In the genomic region with DNA sequence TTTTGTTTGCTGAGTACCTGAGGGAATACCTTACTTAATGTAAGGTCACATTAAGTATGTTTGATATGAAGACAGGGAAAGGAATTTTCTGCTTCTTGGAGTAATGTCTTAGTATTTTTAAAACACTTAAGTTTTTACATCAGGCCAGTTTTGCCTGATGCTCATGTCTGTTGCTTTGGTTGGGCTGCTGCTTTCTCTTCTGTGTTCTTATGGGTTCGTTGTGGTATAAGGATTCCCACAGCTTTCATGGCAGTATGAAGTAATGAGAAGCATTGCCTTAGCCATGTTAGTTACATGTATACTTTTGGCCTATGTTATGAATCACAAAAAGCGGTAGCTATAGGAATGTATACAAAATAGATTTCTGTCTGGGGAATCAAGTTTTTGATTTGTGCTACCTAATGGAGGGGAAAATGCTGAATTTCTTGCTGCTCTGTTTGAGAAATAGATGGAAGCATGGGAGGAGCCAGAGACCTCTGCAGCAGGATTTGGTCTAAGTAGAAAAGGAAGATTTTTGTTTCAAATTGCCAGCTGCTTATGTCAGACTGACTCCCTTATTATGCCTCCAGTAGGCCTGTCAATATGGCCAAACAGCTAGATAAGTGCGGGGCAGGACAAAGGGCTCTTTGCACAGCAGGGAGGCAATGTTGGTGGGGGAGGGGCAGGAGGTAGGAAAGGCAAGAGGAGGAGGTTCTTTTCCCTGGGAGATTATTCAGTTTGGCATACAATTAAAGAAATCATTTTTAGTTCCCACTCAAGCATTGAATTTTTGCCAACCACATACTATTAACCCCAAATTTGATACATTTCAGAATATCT, we compare ENCODE assay signal across 8 cellular contexts. TPM values are rescaled to one million over a fixed set of nuclear protein-coding genes. Genes with fewer than 3 reads are reported as not detected.
DNase-seq lines count a peak whose midpoint lies in the region; ATAC-seq and TF ChIP-seq lines count a peak whose summit lies in the region.

No MANE protein-coding gene starts in this region.

- TF ChIP-seq RAD21 in SK-N-SH (IDR thresholded peaks at IDR 0.05; ENCODE audit: low read length): no peak

- WGBS in SK-N-SH (ENCODE audit: low lambda C conversion rate): 24% methylated on average over 3 of the region's 3 CpGs
- 8 to 18% (median 9%) methylated on average over 3 of the region's 3 CpGs for WGBS in ovary, 3 donors

- no peaks in the 10 kb centered on the region for H3K9me3 ChIP-seq in SK-N-SH
- no peaks in the 10 kb centered on the region for H3K9me3 ChIP-seq in ovary

- H3K27me3 ChIP-seq in SK-N-SH (ENCODE audit: insufficient read depth) (no peaks in the 10 kb centered on the region), ovary (no peaks in the 10 kb centered on the region)

- H2AFZ ChIP-seq in SK-N-SH (ENCODE audit: low read depth): no peak overlapping the region

- peaks cover 100% of the 10 kb centered on the region for H3K79me2 ChIP-seq in SK-N-SH (ENCODE audit: insufficient read depth)

- no peak for TF ChIP-seq EP300 in SK-N-SH (IDR thresholded peaks at IDR 0.05; ENCODE audit: borderline replicate concordance in 1 of 2, low read depth in 1 of 2, low read length in 1 of 2)
- TF ChIP-seq EP300 in ovary (IDR thresholded peaks at IDR 0.05): no peak

- no peaks in the 10 kb centered on the region for H3K9me2 ChIP-seq in SK-N-SH

- H3K27ac ChIP-seq in SK-N-SH (ENCODE audit: low read depth in 2 of 2, low read length in 1 of 2) (peak overlapping the region; percentile 30 to 99; a peak in 3 of 4 replicates), ovary (no peak overlapping the region)

- H3F3A ChIP-seq in SK-N-SH (replicated peaks; ENCODE audit: insufficient read depth): peaks cover 48% of the 10 kb centered on the region

- TF ChIP-seq CTCF in SK-N-SH (IDR thresholded peaks at IDR 0.05) (no peak), fibroblast of pulmonary artery (IDR thresholded peaks at IDR 0.05; ENCODE audit: low read length, missing control alignments) (no peak), ovary (IDR thresholded peaks at IDR 0.05) (no peak)

- POLR2A ChIA-PET in SK-N-SH (lab: Yijun Ruan, JAX): no interaction called here

- H3K4me3 ChIP-seq in SK-N-SH (ENCODE audit: low read depth in 2 of 2, low read length in 1 of 2) (peak overlapping the region in 1 of 2 experiments; percentile 18; a peak in 2 of 4 replicates), fibroblast of pulmonary artery (replicated peaks; ENCODE audit: low read depth, low read length) (peak overlapping the region; percentile 85), ovary (peak overlapping the region; percentile 1)

- intact Hi-C loops in ovary (cut with DNase I): no loop called here

- H4K20me1 ChIP-seq in SK-N-SH (ENCODE audit: insufficient read depth): peaks cover 93% of the 10 kb centered on the region

- H3K9ac ChIP-seq in SK-N-SH: peak overlapping the region; percentile 100; the same call in 1 of the 2 replicates

- no peak for ATAC-seq in SK-N-SH treated with all-trans-retinoic acid at 6 μM for 48 hours
- ATAC-seq in GM21526 (IDR thresholded peaks at IDR 0.05; ENCODE audit: low FRiP score, unreplicated experiment): no peak
- no peak for ATAC-seq in GM21390 (IDR thresholded peaks at IDR 0.05; ENCODE audit: unreplicated experiment)

- DNase-seq in SK-N-SH (peak; percentile 44), RPMI7951 (ENCODE audit: low read depth) (peak; percentile 43), fibroblast of pulmonary artery (ENCODE audit: low read depth) (peak; percentile 70), ovary (peak in 2 of 5 donors; percentile 18 to 54), AG20443 (ENCODE audit: low spot score) (no peak)

- peak overlapping the region; percentile 94 for H3K4me2 ChIP-seq in SK-N-SH

- H3K36me3 ChIP-seq in SK-N-SH (replicated peaks in 1 of 2; ENCODE audit: control insufficient read depth in 1 of 2, insufficient read depth in 2 of 2, low read length in 1 of 2) (peaks cover 0 to 2% of the 10 kb centered on the region in 2 experiments), ovary (no peaks in the 10 kb centered on the region)

- no peak for TF ChIP-seq POLR2A in ovary (IDR thresholded peaks at IDR 0.05)

- H3K4me1 ChIP-seq in SK-N-SH (ENCODE audit: control insufficient read depth in 1 of 2, insufficient read depth in 2 of 2, low read depth in 1 of 2, low read length in 1 of 2) (peaks cover 45 to 60% of the 10 kb centered on the region in 2 experiments), ovary (ENCODE audit: insufficient read depth) (peaks cover 21% of the 10 kb centered on the region)

- CTCF ChIA-PET in SK-N-SH (lab: Yijun Ruan, JAX): interaction anchor here (1.2 to 3.2 kb wide), 2 partner anchors 21 to 101 kb away, joined by 3 to 26 read pairs; no protein-coding TSS in a partner anchor

TF ChIP-seq in SK-N-SH, 30 proteins besides CTCF, POLR2A, EP300 and RAD21 (continues in another document):
- TF ChIP-seq, protein P1, sequence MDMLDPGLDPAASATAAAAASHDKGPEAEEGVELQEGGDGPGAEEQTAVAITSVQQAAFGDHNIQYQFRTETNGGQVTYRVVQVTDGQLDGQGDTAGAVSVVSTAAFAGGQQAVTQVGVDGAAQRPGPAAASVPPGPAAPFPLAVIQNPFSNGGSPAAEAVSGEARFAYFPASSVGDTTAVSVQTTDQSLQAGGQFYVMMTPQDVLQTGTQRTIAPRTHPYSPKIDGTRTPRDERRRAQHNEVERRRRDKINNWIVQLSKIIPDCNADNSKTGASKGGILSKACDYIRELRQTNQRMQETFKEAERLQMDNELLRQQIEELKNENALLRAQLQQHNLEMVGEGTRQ (IDR thresholded peaks at IDR 0.05; ENCODE audit: borderline replicate concordance, low read depth, low read length): no peak
- no peak for TF ChIP-seq TAF1 (IDR thresholded peaks at IDR 0.05; ENCODE audit: borderline replicate concordance, low read depth, low read length)
- TF ChIP-seq, protein P2, sequence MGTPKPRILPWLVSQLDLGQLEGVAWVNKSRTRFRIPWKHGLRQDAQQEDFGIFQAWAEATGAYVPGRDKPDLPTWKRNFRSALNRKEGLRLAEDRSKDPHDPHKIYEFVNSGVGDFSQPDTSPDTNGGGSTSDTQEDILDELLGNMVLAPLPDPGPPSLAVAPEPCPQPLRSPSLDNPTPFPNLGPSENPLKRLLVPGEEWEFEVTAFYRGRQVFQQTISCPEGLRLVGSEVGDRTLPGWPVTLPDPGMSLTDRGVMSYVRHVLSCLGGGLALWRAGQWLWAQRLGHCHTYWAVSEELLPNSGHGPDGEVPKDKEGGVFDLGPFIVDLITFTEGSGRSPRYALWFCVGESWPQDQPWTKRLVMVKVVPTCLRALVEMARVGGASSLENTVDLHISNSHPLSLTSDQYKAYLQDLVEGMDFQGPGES (IDR thresholded peaks at IDR 0.05; ENCODE audit: low read depth, low read length): no peak
- TF ChIP-seq, protein P3, sequence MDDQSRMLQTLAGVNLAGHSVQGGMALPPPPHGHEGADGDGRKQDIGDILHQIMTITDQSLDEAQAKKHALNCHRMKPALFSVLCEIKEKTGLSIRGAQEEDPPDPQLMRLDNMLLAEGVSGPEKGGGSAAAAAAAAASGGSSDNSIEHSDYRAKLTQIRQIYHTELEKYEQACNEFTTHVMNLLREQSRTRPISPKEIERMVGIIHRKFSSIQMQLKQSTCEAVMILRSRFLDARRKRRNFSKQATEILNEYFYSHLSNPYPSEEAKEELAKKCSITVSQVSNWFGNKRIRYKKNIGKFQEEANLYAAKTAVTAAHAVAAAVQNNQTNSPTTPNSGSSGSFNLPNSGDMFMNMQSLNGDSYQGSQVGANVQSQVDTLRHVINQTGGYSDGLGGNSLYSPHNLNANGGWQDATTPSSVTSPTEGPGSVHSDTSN (IDR thresholded peaks at IDR 0.05): no peak

TF ChIP-seq in SK-N-SH treated with all-trans-retinoic acid at 6 μM for 48 hours, 23 proteins besides CTCF, POLR2A, EP300 and RAD21 (continues in another document):
- TF ChIP-seq, protein P4, sequence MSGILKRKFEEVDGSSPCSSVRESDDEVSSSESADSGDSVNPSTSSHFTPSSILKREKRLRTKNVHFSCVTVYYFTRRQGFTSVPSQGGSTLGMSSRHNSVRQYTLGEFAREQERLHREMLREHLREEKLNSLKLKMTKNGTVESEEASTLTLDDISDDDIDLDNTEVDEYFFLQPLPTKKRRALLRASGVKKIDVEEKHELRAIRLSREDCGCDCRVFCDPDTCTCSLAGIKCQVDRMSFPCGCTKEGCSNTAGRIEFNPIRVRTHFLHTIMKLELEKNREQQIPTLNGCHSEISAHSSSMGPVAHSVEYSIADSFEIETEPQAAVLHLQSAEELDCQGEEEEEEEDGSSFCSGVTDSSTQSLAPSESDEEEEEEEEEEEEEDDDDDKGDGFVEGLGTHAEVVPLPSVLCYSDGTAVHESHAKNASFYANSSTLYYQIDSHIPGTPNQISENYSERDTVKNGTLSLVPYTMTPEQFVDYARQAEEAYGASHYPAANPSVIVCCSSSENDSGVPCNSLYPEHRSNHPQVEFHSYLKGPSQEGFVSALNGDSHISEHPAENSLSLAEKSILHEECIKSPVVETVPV (CRISPR knock-in tag; IDR thresholded peaks at IDR 0.05): no peak
- TF ChIP-seq PPARA (CRISPR knock-in tag; IDR thresholded peaks at IDR 0.05; ENCODE audit: borderline replicate concordance) (no peak), ARNTL (CRISPR knock-in tag; IDR thresholded peaks at IDR 0.05; ENCODE audit: borderline replicate concordance, low read depth) (no peak), OSR1 (CRISPR knock-in tag; IDR thresholded peaks at IDR 0.05) (no peak)
- TF ChIP-seq, protein P5, sequence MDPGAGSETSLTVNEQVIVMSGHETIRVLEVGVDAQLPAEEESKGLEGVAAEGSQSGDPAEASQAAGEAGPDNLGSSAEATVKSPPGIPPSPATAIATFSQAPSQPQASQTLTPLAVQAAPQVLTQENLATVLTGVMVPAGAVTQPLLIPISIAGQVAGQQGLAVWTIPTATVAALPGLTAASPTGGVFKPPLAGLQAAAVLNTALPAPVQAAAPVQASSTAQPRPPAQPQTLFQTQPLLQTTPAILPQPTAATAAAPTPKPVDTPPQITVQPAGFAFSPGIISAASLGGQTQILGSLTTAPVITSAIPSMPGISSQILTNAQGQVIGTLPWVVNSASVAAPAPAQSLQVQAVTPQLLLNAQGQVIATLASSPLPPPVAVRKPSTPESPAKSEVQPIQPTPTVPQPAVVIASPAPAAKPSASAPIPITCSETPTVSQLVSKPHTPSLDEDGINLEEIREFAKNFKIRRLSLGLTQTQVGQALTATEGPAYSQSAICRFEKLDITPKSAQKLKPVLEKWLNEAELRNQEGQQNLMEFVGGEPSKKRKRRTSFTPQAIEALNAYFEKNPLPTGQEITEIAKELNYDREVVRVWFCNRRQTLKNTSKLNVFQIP (CRISPR knock-in tag; IDR thresholded peaks at IDR 0.05; ENCODE audit: borderline replicate concordance, low read depth): no peak

RNA-seq across cellular contexts. Expression of a gene that starts 5.2 kb away (rescaled TPM):
- 32.3 and 39.5 TPM in 2 replicates for polyA plus RNA-seq in SK-N-SH (2012; rRNA removed)
- 29.8 and 30.6 TPM in 2 replicates for polyA plus RNA-seq in SK-N-SH (2012; cell fraction: cytosol; rRNA removed)
- 105 and 136 TPM in 2 replicates for polyA plus RNA-seq in SK-N-SH (2012; cell fraction: nucleus; rRNA removed)
- 56.8 and 58.4 TPM in 2 replicates for total RNA-seq in RPMI7951 (2014; rRNA removed; shearing (Covaris generic))
- 100 to 1,000 TPM in 3 of 7 donors, 10 to 100 TPM in 4; 74.6 to 140 (median 98.2) TPM for total RNA-seq in ovary
- 10 to 100 TPM; 30.8 to 71.8 TPM for polyA plus RNA-seq in ovary

RNA-seq across cellular contexts. Expression of a gene that starts 39.8 kb away (rescaled TPM):
- polyA plus RNA-seq in SK-N-SH (2012; rRNA removed): 27.1 and 34.2 TPM in 2 replicates
- polyA plus RNA-seq in SK-N-SH (2012; cell fraction: cytosol; rRNA removed): 39.1 and 41.2 TPM in 2 replicates
- polyA plus RNA-seq in SK-N-SH (2012; cell fraction: nucleus; rRNA removed): 19.1 and 30.7 TPM in 2 replicates
- total RNA-seq in RPMI7951 (2014; rRNA removed; shearing (Covaris generic)): 48.4 and 63.3 TPM in 2 replicates
- 10 to 100 TPM; 11.9 to 35.1 (median 27.8) TPM for total RNA-seq in ovary
- polyA plus RNA-seq in ovary: 10 to 100 TPM; 18.3 to 25.9 TPM

Comparison
In these comparisons a context has a peak if more than half of its experiments do, and no peak if none do; other contexts are left out.
1. H3K27ac ChIP-seq: peak in SK-N-SH (2 of 2); none in ovary (0 of 2).